15 cellular contexts compared by ENCODE assay signal in genomic region chr9:118643118-118643517, GRCh38.
DNase-seq lines count a peak whose midpoint lies in the region; ATAC-seq and TF ChIP-seq lines count a peak whose summit lies in the region.
"Had no signal": no experiment of that assay in that cellular context is flagged by ENCODE, and none has a peak within 500 bp of the region (broad histone marks: within the 10 kb centered on the region; RNA-seq: fewer than 3 reads in every experiment).

No MANE protein-coding gene starts in this region.

- no peaks in the 10 kb centered on the region for H3K27me3 Mint-ChIP-seq in MCF 10A (ENCODE audit: insufficient read depth, unreplicated experiment)
- H3K27me3 Mint-ChIP-seq: activated naive CD4-positive, alpha-beta T cell treated with anti-CD3 and anti-CD28 coated beads, Interleukin-2, amount 10 ng/mL, durations not matched to agents 7 days and 5 days had no signal

- peaks cover 10% of the 10 kb centered on the region for H3K4me1 Mint-ChIP-seq in MCF 10A (ENCODE audit: insufficient read depth, unreplicated experiment)
- H3K4me1 Mint-ChIP-seq: activated naive CD4-positive, alpha-beta T cell treated with anti-CD3 and anti-CD28 coated beads, Interleukin-2, amount 10 ng/mL, durations not matched to agents 7 days and 5 days; natural killer cell had no signal

- H2AFZ ChIP-seq in OCI-LY7 (ENCODE audit: low read length): no peak overlapping the region

- ATAC-seq in left lung (peak; percentile 100), GM18517 (IDR thresholded peaks at IDR 0.05; ENCODE audit: unreplicated experiment) (no peak), HG02571 (IDR thresholded peaks at IDR 0.05; ENCODE audit: unreplicated experiment) (no peak)
- ATAC-seq: natural killer cell had no signal

- H3K27ac ChIP-seq in HUES6 (ENCODE audit: low read depth, low read length) (peak overlapping the region; percentile 57), left lung (peak overlapping the region; percentile 31 to 56), OCI-LY7 (ENCODE audit: low read depth, low read length, poor library complexity, severe bottlenecking) (no peak overlapping the region)
- H3K27ac ChIP-seq: dorsolateral prefrontal cortex had no signal

- H3K36me3 Mint-ChIP-seq in MCF 10A (ENCODE audit: insufficient read depth, unreplicated experiment): no peaks in the 10 kb centered on the region
- H3K36me3 Mint-ChIP-seq: activated naive CD4-positive, alpha-beta T cell treated with anti-CD3 and anti-CD28 coated beads, Interleukin-2, amount 10 ng/mL, durations not matched to agents 7 days and 5 days had no signal

- H3K27me3 ChIP-seq in HUES6 (ENCODE audit: control insufficient read depth, insufficient read depth, low read length) (no peaks in the 10 kb centered on the region), left lung (no peaks in the 10 kb centered on the region)

- H3K9me3 ChIP-seq in HUES6 (ENCODE audit: control insufficient read depth, insufficient read depth, low read depth, low read length): peaks cover 30% of the 10 kb centered on the region
- H3K9me3 ChIP-seq in left lung: peaks cover 0 to 29% of the 10 kb centered on the region in 2 donors
- H3K9me3 ChIP-seq in OCI-LY7 (ENCODE audit: low read length): no peaks in the 10 kb centered on the region

- TF ChIP-seq CTCF in MCF 10A (IDR thresholded peaks at IDR 0.05; ENCODE audit: unreplicated experiment) (no peak), left lung (IDR thresholded peaks at IDR 0.05) (no peak), OCI-LY7 (conservative IDR thresholded peaks at IDR 0.05; ENCODE audit: low read length) (no peak)

- H3K4me1 ChIP-seq in HUES6 (ENCODE audit: control insufficient read depth, insufficient read depth, low read length) (peaks cover 6% of the 10 kb centered on the region), left lung (no peaks in the 10 kb centered on the region), OCI-LY7 (ENCODE audit: insufficient read depth, low read length, poor library complexity, severe bottlenecking) (no peaks in the 10 kb centered on the region)

- DNase-seq in AG08395 (ENCODE audit: low spot score) (peak; percentile 48), MCF 10A (ENCODE audit: unreplicated experiment) (peak; percentile 60), left lung (peak; percentile 59 to 73), OCI-LY7 (ENCODE audit: low spot score) (no peak)
- no peak for DNase-seq in effector CD4-positive, alpha-beta T cell
- DNase-seq: activated CD4-positive, alpha-beta T cell treated with anti-CD3 and anti-CD28 coated beads, Interleukin-2, amount 50 U/mL, for 4 hours; activated naive CD4-positive, alpha-beta T cell treated with anti-CD3 and anti-CD28 coated beads, Interleukin-2, amount 10 ng/mL, durations not matched to agents 7 days and 5 days; dorsolateral prefrontal cortex; hippocampal formation; natural killer cell; NCI-H510A treated with DMSO at 0.1 percent for 48 hours; stimulated activated naive CD4-positive, alpha-beta T cell treated with Interleukin-2 at 50 U/mL for 16 hours had no signal

- CTCF ChIA-PET in MCF 10A (lab: Yijun Ruan, JAX): interaction anchor here (1.7 kb wide), 1 partner anchor 120 kb away, joined by 3 read pairs; no protein-coding TSS in a partner anchor
- CTCF ChIA-PET in OCI-LY7 (lab: Charles Lee; ENCODE audit: unreplicated experiment): no interaction called here

- intact Hi-C loops in MCF 10A (cut with micrococcal nuclease) (no loop called here), left lung (cut with DNase I) (no loop called here), OCI-LY7 (cut with micrococcal nuclease; ENCODE audit: unreplicated experiment) (no loop called here)

- POLR2A ChIA-PET in MCF 10A (lab: Yijun Ruan, JAX) (interaction anchor here (1.1 kb wide), 1 partner anchor 9 kb away, joined by 3 read pairs; no protein-coding TSS in a partner anchor), OCI-LY7 (lab: Charles Lee) (no interaction called here)

- no peaks in the 10 kb centered on the region for H3K36me3 ChIP-seq in HUES6 (ENCODE audit: control insufficient read depth, insufficient read depth, low read length)
- no peaks in the 10 kb centered on the region for H3K36me3 ChIP-seq in left lung
- no peaks in the 10 kb centered on the region for H3K36me3 ChIP-seq in OCI-LY7 (ENCODE audit: insufficient read depth, low read length)

- H3K27ac Mint-ChIP-seq in MCF 10A (ENCODE audit: low read depth, unreplicated experiment): no peak overlapping the region
- H3K27ac Mint-ChIP-seq: activated naive CD4-positive, alpha-beta T cell treated with anti-CD3 and anti-CD28 coated beads, Interleukin-2, amount 10 ng/mL, durations not matched to agents 7 days and 5 days; natural killer cell had no signal

- H3K9ac ChIP-seq in HUES6 (ENCODE audit: low read length): no peak overlapping the region

- H3K4me3 ChIP-seq in HUES6 (ENCODE audit: low read depth, low read length) (no peak overlapping the region), left lung (no peak overlapping the region), OCI-LY7 (ENCODE audit: low read depth, low read length, poor library complexity, severe bottlenecking) (no peak overlapping the region)
- H3K4me3 ChIP-seq: dorsolateral prefrontal cortex had no signal

- H3K4me3 Mint-ChIP-seq in MCF 10A (ENCODE audit: unreplicated experiment): peak overlapping the region; percentile 19
- H3K4me3 Mint-ChIP-seq: activated naive CD4-positive, alpha-beta T cell treated with anti-CD3 and anti-CD28 coated beads, Interleukin-2, amount 10 ng/mL, durations not matched to agents 7 days and 5 days; natural killer cell had no signal

- no peaks in the 10 kb centered on the region for H4K20me1 ChIP-seq in OCI-LY7 (ENCODE audit: insufficient read depth, low read length)

- BruUV-seq in MCF 10A (replicated peaks; lab: Mats Ljungman, UMichigan): no TSS peak
- BruUV-seq in OCI-LY7 (replicated peaks; lab: Mats Ljungman, UMichigan): no TSS peak

- H3K9me2 ChIP-seq in OCI-LY7 (ENCODE audit: insufficient read depth, low read length): no peaks in the 10 kb centered on the region

- no peak overlapping the region for H3K4me2 ChIP-seq in OCI-LY7 (ENCODE audit: low read length)

- no peaks in the 10 kb centered on the region for H3K79me2 ChIP-seq in OCI-LY7 (ENCODE audit: insufficient read depth, low read depth, low read length)

- peaks cover 15% of the 10 kb centered on the region for H3K9me3 Mint-ChIP-seq in MCF 10A (ENCODE audit: unreplicated experiment)

Comparison
In these comparisons a context has a peak if more than half of its experiments do, and no peak if none do; other contexts are left out.
1. DNase-seq: peak in AG08395 (single experiment), MCF 10A (single experiment) and left lung (2 of 2); none in OCI-LY7 (single experiment) and effector CD4-positive, alpha-beta T cell (single experiment).